ENCODE assay signal across 8 cellular contexts in the genomic region with DNA sequence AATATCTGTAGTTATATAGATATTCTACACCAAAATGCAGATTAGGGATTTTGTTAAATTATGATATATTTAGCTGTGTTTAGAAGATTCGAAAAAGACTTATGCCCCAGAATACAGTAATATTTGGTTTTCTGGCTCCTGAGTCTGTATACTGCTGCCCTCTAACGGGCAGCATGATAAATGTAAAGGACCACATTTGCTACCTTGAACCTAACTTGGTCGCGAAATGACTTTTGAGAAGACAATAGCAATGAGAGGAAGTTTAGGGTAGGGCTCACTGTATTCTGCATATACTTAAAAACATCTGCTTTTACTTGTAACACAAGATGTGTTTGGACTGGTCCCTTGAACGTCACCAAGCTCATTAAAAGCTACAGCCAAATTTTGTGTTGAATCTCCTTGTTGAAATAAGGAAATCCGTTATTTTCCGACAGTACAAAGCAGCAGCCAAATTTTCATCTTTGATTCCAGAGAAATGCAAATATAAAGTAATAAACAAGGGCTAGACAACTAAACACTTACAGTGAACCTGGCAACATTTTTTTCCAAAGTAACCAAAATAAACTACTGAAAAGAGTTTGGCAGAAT.
DNase-seq lines count a peak whose midpoint lies in the region; ATAC-seq and TF ChIP-seq lines count a peak whose summit lies in the region.

No MANE protein-coding gene starts in this region.

- H3K4me3 Mint-ChIP-seq in CD4-positive, CD25-positive, alpha-beta regulatory T cell: no peak overlapping the region
- H3K4me3 Mint-ChIP-seq in activated CD8-positive, alpha-beta T cell treated with anti-CD3 and anti-CD28 coated beads for 36 hours: no peak overlapping the region
- H3K4me3 Mint-ChIP-seq in glutamatergic neuron (ENCODE audit: unreplicated experiment): no peak overlapping the region

- no peak overlapping the region for H3K27ac ChIP-seq in CD4-positive, CD25-positive, alpha-beta regulatory T cell (ENCODE audit: insufficient read depth, low read length, poor library complexity, severe bottlenecking)

- intact Hi-C loops in activated CD8-positive, alpha-beta T cell treated with anti-CD3 and anti-CD28 coated beads for 36 hours (cut with micrococcal nuclease): loop anchor here (2.0 to 10.0 kb wide), 2 partner anchors 214 to 352 kb away; no protein-coding TSS in a partner anchor

- H3K27me3 ChIP-seq in CD4-positive, CD25-positive, alpha-beta regulatory T cell (ENCODE audit: control insufficient read depth, insufficient read depth, low read length): no peaks in the 10 kb centered on the region

- no peak for TF ChIP-seq POLR2A in NB4 (IDR thresholded peaks at IDR 0.05; ENCODE audit: extremely low read depth, insufficient read length)

- CTCF ChIA-PET in activated CD8-positive, alpha-beta T cell treated with anti-CD3 and anti-CD28 coated beads for 36 hours (lab: Charles Lee): interaction anchor here (0.6 to 2.9 kb wide), 40 partner anchors 9 to 765 kb away, joined by 3 to 49 read pairs (median 4); a partner anchor contains a TSS

- ATAC-seq in CD4-positive, CD25-positive, alpha-beta regulatory T cell (ENCODE audit: low read depth in 2 of 2): peak; percentile 75 to 82
- ATAC-seq in GM18861 (IDR thresholded peaks at IDR 0.05; ENCODE audit: unreplicated experiment) (peak; percentile 64), HG03442 (IDR thresholded peaks at IDR 0.05; ENCODE audit: unreplicated experiment) (no peak), GM18873 (IDR thresholded peaks at IDR 0.05; ENCODE audit: low FRiP score, unreplicated experiment) (no peak)
- peak; percentile 83 for ATAC-seq in activated CD8-positive, alpha-beta T cell treated with anti-CD3 and anti-CD28 coated beads for 36 hours

- no peaks in the 10 kb centered on the region for H3K9me3 Mint-ChIP-seq in CD4-positive, CD25-positive, alpha-beta regulatory T cell
- H3K9me3 Mint-ChIP-seq in activated CD8-positive, alpha-beta T cell treated with anti-CD3 and anti-CD28 coated beads for 36 hours: no peaks in the 10 kb centered on the region
- H3K9me3 Mint-ChIP-seq in glutamatergic neuron (ENCODE audit: unreplicated experiment): no peaks in the 10 kb centered on the region

- no peak overlapping the region for H3K4me3 ChIP-seq in CD4-positive, CD25-positive, alpha-beta regulatory T cell (ENCODE audit: low read depth, low read length)
- no peak overlapping the region for H3K4me3 ChIP-seq in NB4 (ENCODE audit: low read depth, low read length)

- TF ChIP-seq CTCF in NB4 (IDR thresholded peaks at IDR 0.05; ENCODE audit: low read depth, low read length): peak; percentile 64
- TF ChIP-seq CTCF in activated CD8-positive, alpha-beta T cell treated with anti-CD3 and anti-CD28 coated beads for 36 hours (IDR thresholded peaks at IDR 0.05): peak; percentile 71
- TF ChIP-seq CTCF in glutamatergic neuron (IDR thresholded peaks at IDR 0.05; ENCODE audit: partially characterized antibody, unreplicated experiment): peak; percentile 37

- H3K27ac Mint-ChIP-seq in CD4-positive, CD25-positive, alpha-beta regulatory T cell: no peak overlapping the region
- no peak overlapping the region for H3K27ac Mint-ChIP-seq in activated CD8-positive, alpha-beta T cell treated with anti-CD3 and anti-CD28 coated beads for 36 hours
- H3K27ac Mint-ChIP-seq in glutamatergic neuron (ENCODE audit: unreplicated experiment): no peak overlapping the region

- POLR2A ChIA-PET in activated CD8-positive, alpha-beta T cell treated with anti-CD3 and anti-CD28 coated beads for 36 hours (lab: Charles Lee): interaction anchor here (0.7 to 0.9 kb wide), 2 partner anchors 100 to 334 kb away, joined by 3 read pairs; no protein-coding TSS in a partner anchor

- DNase-seq in CD4-positive, CD25-positive, alpha-beta regulatory T cell: peak in 2 of 3 donors; percentile 38 to 79
- DNase-seq in NB4 (ENCODE audit: low read depth) (peak; percentile 74), glutamatergic neuron (no peak), retina (peak; percentile 11)
- DNase-seq in activated CD8-positive, alpha-beta T cell treated with anti-CD3 and anti-CD28 coated beads for 36 hours: peak; percentile 49

- H3K36me3 ChIP-seq in CD4-positive, CD25-positive, alpha-beta regulatory T cell (ENCODE audit: control insufficient read depth, insufficient read depth, low read length): no peaks in the 10 kb centered on the region

- no peaks in the 10 kb centered on the region for H3K9me3 ChIP-seq in CD4-positive, CD25-positive, alpha-beta regulatory T cell (ENCODE audit: control insufficient read depth in 2 of 2, low read length in 2 of 2)

- no peaks in the 10 kb centered on the region for H3K4me1 Mint-ChIP-seq in CD4-positive, CD25-positive, alpha-beta regulatory T cell
- H3K4me1 Mint-ChIP-seq in activated CD8-positive, alpha-beta T cell treated with anti-CD3 and anti-CD28 coated beads for 36 hours (ENCODE audit: low read depth): peaks cover 2% of the 10 kb centered on the region
- H3K4me1 Mint-ChIP-seq in glutamatergic neuron (ENCODE audit: low read depth, unreplicated experiment): no peaks in the 10 kb centered on the region

- H3K4me1 ChIP-seq in CD4-positive, CD25-positive, alpha-beta regulatory T cell (ENCODE audit: control insufficient read depth, insufficient read depth, low read length, poor library complexity, severe bottlenecking): no peaks in the 10 kb centered on the region

- H3K27me3 Mint-ChIP-seq in CD4-positive, CD25-positive, alpha-beta regulatory T cell: peaks cover 4% of the 10 kb centered on the region
- H3K27me3 Mint-ChIP-seq in activated CD8-positive, alpha-beta T cell treated with anti-CD3 and anti-CD28 coated beads for 36 hours: no peaks in the 10 kb centered on the region
- no peaks in the 10 kb centered on the region for H3K27me3 Mint-ChIP-seq in glutamatergic neuron (ENCODE audit: unreplicated experiment)

- no peaks in the 10 kb centered on the region for H3K36me3 Mint-ChIP-seq in CD4-positive, CD25-positive, alpha-beta regulatory T cell
- no peaks in the 10 kb centered on the region for H3K36me3 Mint-ChIP-seq in activated CD8-positive, alpha-beta T cell treated with anti-CD3 and anti-CD28 coated beads for 36 hours (ENCODE audit: low read depth)
- no peaks in the 10 kb centered on the region for H3K36me3 Mint-ChIP-seq in glutamatergic neuron (ENCODE audit: unreplicated experiment)

Comparison
In these comparisons a context has a peak if more than half of its experiments do, and no peak if none do; other contexts are left out.
1. ATAC-seq: peak in CD4-positive, CD25-positive, alpha-beta regulatory T cell (2 of 2), GM18861 (single experiment) and activated CD8-positive, alpha-beta T cell treated with anti-CD3 and anti-CD28 coated beads for 36 hours (single experiment); none in HG03442 (single experiment) and GM18873 (single experiment).
2. Peak in every context shown above with its lines, with median percentiles within 50 percentile points of each other: CTCF ChIP-seq.